In genomic region chr6:119330520-119330919, GRCh38 we compare ENCODE assay signal across 2 cellular contexts.
A peak's percentile ranks its signal among the peaks of the same experiment; 100 is the strongest.
TF ChIP-seq lines count a peak whose summit lies in the region.

No MANE protein-coding gene starts in this region.

TF ChIP-seq in HepG2, 621 proteins besides CTCF, POLR2A, EP300 and RAD21:
- TF ChIP-seq MTF2 (CRISPR knock-in tag; IDR thresholded peaks at IDR 0.05; ENCODE audit: borderline replicate concordance) (no peak), ZMYM3 (CRISPR knock-in tag; IDR thresholded peaks at IDR 0.05) (no peak), ZSCAN20 (CRISPR knock-in tag; IDR thresholded peaks at IDR 0.05; ENCODE audit: borderline replicate concordance) (no peak), GABPB1 (CRISPR knock-in tag; IDR thresholded peaks at IDR 0.05) (no peak), KMT2A (CRISPR knock-in tag; IDR thresholded peaks at IDR 0.05) (no peak), NFKBIZ (CRISPR knock-in tag; IDR thresholded peaks at IDR 0.05) (no peak), THYN1 (CRISPR knock-in tag; IDR thresholded peaks at IDR 0.05; ENCODE audit: borderline replicate concordance, low read depth) (no peak), RBM22 (optimal IDR thresholded peaks at IDR 0.05; ENCODE audit: low read length) (peak; percentile 27), POLR2AphosphoS2 (IDR thresholded peaks at IDR 0.05; ENCODE audit: low read depth, low read length) (peak; percentile 62; the same call in 1 of the 2 replicates), KDM1A (CRISPR knock-in tag; IDR thresholded peaks at IDR 0.05) (no peak), POLR2G (IDR thresholded peaks at IDR 0.05; ENCODE audit: low read depth, low read length) (0 out of 2 replicates have a peak, but pooled peaks have one; percentile 24), E2F1 (CRISPR knock-in tag; IDR thresholded peaks at IDR 0.05) (no peak), ZNF331 (CRISPR knock-in tag; IDR thresholded peaks at IDR 0.05) (no peak), ZFP36 (IDR thresholded peaks at IDR 0.05; ENCODE audit: borderline replicate concordance, low read depth, low read length, partially characterized antibody) (no peak), JUN (CRISPR knock-in tag; IDR thresholded peaks at IDR 0.05) (no peak)
- TF ChIP-seq, protein P1, sequence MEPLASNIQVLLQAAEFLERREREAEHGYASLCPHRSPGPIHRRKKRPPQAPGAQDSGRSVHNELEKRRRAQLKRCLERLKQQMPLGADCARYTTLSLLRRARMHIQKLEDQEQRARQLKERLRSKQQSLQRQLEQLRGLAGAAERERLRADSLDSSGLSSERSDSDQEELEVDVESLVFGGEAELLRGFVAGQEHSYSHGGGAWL (CRISPR knock-in tag; IDR thresholded peaks at IDR 0.05), result no peak

TF ChIP-seq in GM12878, 131 proteins besides CTCF, POLR2A, EP300 and RAD21:
- TF ChIP-seq RELB (IDR thresholded peaks at IDR 0.05; ENCODE audit: low read depth), result no peak
- no peak for TF ChIP-seq FOS (IDR thresholded peaks at IDR 0.05; ENCODE audit: borderline replicate concordance, extremely low read depth, insufficient read length)
- peak; percentile 70; the same call in 1 of the 2 replicates for TF ChIP-seq SPI1 (IDR thresholded peaks at IDR 0.05; ENCODE audit: borderline replicate concordance, insufficient read depth, low read depth, low read length)
- no peak for TF ChIP-seq ETV6 (conservative IDR thresholded peaks at IDR 0.05 in 1 of 2, IDR thresholded peaks at IDR 0.05 in 1 of 2; ENCODE audit: borderline replicate concordance in 1 of 2, low read depth in 1 of 2)
- TF ChIP-seq MTA2 (IDR thresholded peaks at IDR 0.05; ENCODE audit: low read depth), result no peak
TF ChIP-seq in GM12878: peak in this region for 1.
